7 cellular contexts compared by ENCODE assay signal in the genomic region with DNA sequence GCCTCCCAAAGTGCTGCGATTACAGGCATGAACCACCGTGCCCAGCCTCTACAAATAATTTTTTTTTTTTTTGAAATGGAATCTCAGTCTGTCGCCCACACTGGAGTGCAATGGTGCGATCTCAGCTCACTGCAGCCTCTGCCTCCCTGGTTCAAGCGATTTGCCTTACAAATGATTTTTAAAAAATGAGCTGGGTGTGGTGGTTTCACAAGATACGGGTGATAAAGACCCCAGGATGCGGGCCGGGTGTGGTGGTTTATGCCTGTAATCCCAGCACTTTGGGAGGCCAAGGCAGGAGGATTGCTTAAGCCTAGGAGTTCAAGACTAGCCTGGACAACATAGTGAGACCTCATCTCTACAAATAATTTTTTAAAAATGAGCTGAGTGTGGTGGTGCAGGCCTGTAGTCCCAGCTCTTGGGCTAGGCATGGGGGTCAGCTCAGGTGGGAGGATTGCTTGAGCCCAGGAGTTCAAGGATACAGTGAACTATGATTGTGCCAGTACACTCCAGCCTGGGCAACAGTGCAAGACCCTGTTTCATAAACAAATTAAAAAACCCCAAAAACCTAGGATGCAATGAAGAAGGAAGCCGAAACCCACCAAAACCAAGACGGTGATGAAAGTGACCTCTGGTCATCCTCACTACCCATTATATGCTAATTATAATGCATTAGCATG.
"Had no signal": no experiment of that assay in that cellular context is flagged by ENCODE, and none has a peak within 500 bp of the region (broad histone marks: within the 10 kb centered on the region; RNA-seq: fewer than 3 reads in every experiment).

No MANE protein-coding gene starts in this region.

- H3K4me1 ChIP-seq: HAP-1 had no signal

- H3K27ac Mint-ChIP-seq: GM23338, H9 had no signal

- H3K4me3 ChIP-seq: GM23338, HAP-1 had no signal

- DNase-seq: GOT3, H7, H9, HFFc6 had no signal

- H3K9me3 Mint-ChIP-seq: HFFc6 had no signal

- H2AFZ ChIP-seq: GM23338 had no signal

- H3K9me3 ChIP-seq: HAP-1 had no signal

- ATAC-seq: GM23338, HCT116 had no signal

- H3K4me3 Mint-ChIP-seq: GM23338, H9, HFFc6 had no signal

- H3K4me2 ChIP-seq: GM23338 had no signal

- H3K36me3 ChIP-seq: HAP-1 had no signal
